In genomic region chr3:158152186-158152585, GRCh38 we compare ENCODE assay signal across 12 cellular contexts. TPM values are rescaled to one million over a fixed set of nuclear protein-coding genes. Genes with fewer than 3 reads are reported as not detected.
DNase-seq lines count a peak whose midpoint lies in the region; ATAC-seq, FAIRE-seq and TF ChIP-seq lines count a peak whose summit lies in the region.
"Had no signal": no experiment of that assay in that cellular context is flagged by ENCODE, and none has a peak within 500 bp of the region (broad histone marks: within the 10 kb centered on the region; RNA-seq: fewer than 3 reads in every experiment).

No MANE protein-coding gene starts in this region.

- no peak overlapping the region for H3K27ac Mint-ChIP-seq in activated naive CD4-positive, alpha-beta T cell treated with anti-CD3 and anti-CD28 coated beads for 36 hours
- H3K27ac Mint-ChIP-seq in activated T-helper 17 cell treated with anti-CD3 and anti-CD28 coated beads, Interleukin-2, amount 50 U/mL, for 72 hours = no peak overlapping the region
- no peak overlapping the region for H3K27ac Mint-ChIP-seq in stimulated activated effector memory CD8-positive, alpha-beta T cell treated with anti-CD3 and anti-CD28 coated beads, Interleukin-12 subunit alpha, Interleukin-12 subunit beta, amount 100 ng/mL, for 72 hours
- H3K27ac Mint-ChIP-seq: activated naive CD8-positive, alpha-beta T cell had no signal

- TF ChIP-seq CTCF in stomach (IDR thresholded peaks at IDR 0.05) = no peak
- TF ChIP-seq CTCF in transverse colon (IDR thresholded peaks at IDR 0.05) = no peak

- TF ChIP-seq POLR2A in stomach (IDR thresholded peaks at IDR 0.05) (no peak), transverse colon (IDR thresholded peaks at IDR 0.05) (no peak)

- intact Hi-C loops in activated naive CD4-positive, alpha-beta T cell treated with anti-CD3 and anti-CD28 coated beads for 36 hours (cut with micrococcal nuclease) = loop anchor here (2.0 kb wide), 1 partner anchor 17 kb away; no protein-coding TSS in a partner anchor
- intact Hi-C loops in stomach (cut with DNase I; ENCODE audit: low total_unique reads) (no loop called here), transverse colon (cut with DNase I; ENCODE audit: low total_unique reads) (no loop called here)

- no peak overlapping the region for H3K4me3 Mint-ChIP-seq in activated naive CD4-positive, alpha-beta T cell treated with anti-CD3 and anti-CD28 coated beads for 36 hours
- no peak overlapping the region for H3K4me3 Mint-ChIP-seq in activated T-helper 17 cell treated with anti-CD3 and anti-CD28 coated beads, Interleukin-2, amount 50 U/mL, for 72 hours
- no peak overlapping the region for H3K4me3 Mint-ChIP-seq in stimulated activated effector memory CD8-positive, alpha-beta T cell treated with anti-CD3 and anti-CD28 coated beads, Interleukin-12 subunit alpha, Interleukin-12 subunit beta, amount 100 ng/mL, for 72 hours
- H3K4me3 Mint-ChIP-seq: activated naive CD8-positive, alpha-beta T cell had no signal

- H3K27me3 ChIP-seq in stomach (no peaks in the 10 kb centered on the region), transverse colon (no peaks in the 10 kb centered on the region)
- H3K27me3 ChIP-seq: tibial nerve had no signal

- H3K9me3 Mint-ChIP-seq in activated naive CD4-positive, alpha-beta T cell treated with anti-CD3 and anti-CD28 coated beads for 36 hours = no peaks in the 10 kb centered on the region
- H3K9me3 Mint-ChIP-seq in activated T-helper 17 cell treated with anti-CD3 and anti-CD28 coated beads, Interleukin-2, amount 50 U/mL, for 72 hours = peaks cover 8% of the 10 kb centered on the region
- H3K9me3 Mint-ChIP-seq in stimulated activated effector memory CD8-positive, alpha-beta T cell treated with anti-CD3 and anti-CD28 coated beads, Interleukin-12 subunit alpha, Interleukin-12 subunit beta, amount 100 ng/mL, for 72 hours = no peaks in the 10 kb centered on the region

- CTCF ChIA-PET in activated naive CD4-positive, alpha-beta T cell treated with anti-CD3 and anti-CD28 coated beads for 36 hours (lab: Charles Lee) = no interaction called here

- H3K4me3 ChIP-seq in stomach (no peak overlapping the region), transverse colon (no peak overlapping the region)
- H3K4me3 ChIP-seq: tibial nerve had no signal

- H3K27ac ChIP-seq in stomach (no peak overlapping the region), transverse colon (no peak overlapping the region)
- H3K27ac ChIP-seq: tibial nerve had no signal

- no peaks in the 10 kb centered on the region for H3K27me3 Mint-ChIP-seq in activated naive CD4-positive, alpha-beta T cell treated with anti-CD3 and anti-CD28 coated beads for 36 hours (ENCODE audit: low read depth)
- H3K27me3 Mint-ChIP-seq in activated T-helper 17 cell treated with anti-CD3 and anti-CD28 coated beads, Interleukin-2, amount 50 U/mL, for 72 hours = no peaks in the 10 kb centered on the region
- H3K27me3 Mint-ChIP-seq: activated naive CD8-positive, alpha-beta T cell had no signal

- in situ Hi-C loops in transverse colon (cut with MboI; ENCODE audit: low pct_ligation_motif_present in 1 of 4, low pct_unique_long_range_greater_than_20kb in 1 of 4, low sequenced_read_pairs in 3 of 4) = no loop called here

- peak; percentile 59 for ATAC-seq in HG02884 (IDR thresholded peaks at IDR 0.05; ENCODE audit: unreplicated experiment)
- peak; percentile 74 for ATAC-seq in activated T-helper 17 cell treated with anti-CD3 and anti-CD28 coated beads, Interleukin-2, amount 50 U/mL, for 72 hours (replicated peaks)
- peak; percentile 91 for ATAC-seq in stimulated activated effector memory CD8-positive, alpha-beta T cell treated with anti-CD3 and anti-CD28 coated beads, Interleukin-12 subunit alpha, Interleukin-12 subunit beta, amount 100 ng/mL, for 72 hours

- 79 to 89% (median 86%) methylated on average over 2 of the region's 2 CpGs for WGBS in stomach, 5 donors
- WGBS in transverse colon (ENCODE audit: low coverage in 1 of 2), 2 donors = 85% methylated on average over 2 of the region's 2 CpGs

- peaks cover 10% of the 10 kb centered on the region for H3K4me1 Mint-ChIP-seq in activated naive CD4-positive, alpha-beta T cell treated with anti-CD3 and anti-CD28 coated beads for 36 hours (ENCODE audit: low read depth)
- H3K4me1 Mint-ChIP-seq in activated T-helper 17 cell treated with anti-CD3 and anti-CD28 coated beads, Interleukin-2, amount 50 U/mL, for 72 hours = peaks cover 10% of the 10 kb centered on the region
- H3K4me1 Mint-ChIP-seq in stimulated activated effector memory CD8-positive, alpha-beta T cell treated with anti-CD3 and anti-CD28 coated beads, Interleukin-12 subunit alpha, Interleukin-12 subunit beta, amount 100 ng/mL, for 72 hours = peaks cover 11% of the 10 kb centered on the region

- DNase-seq in activated naive CD4-positive, alpha-beta T cell treated with anti-CD3 and anti-CD28 coated beads for 36 hours = peak; percentile 4
- DNase-seq in activated naive CD4-positive, alpha-beta T cell treated with anti-CD3 and anti-CD28 coated beads, Interleukin-2, amount 50 U/mL, for 16 hours = no peak
- no peak for DNase-seq in stimulated activated effector memory CD8-positive, alpha-beta T cell treated with anti-CD3 and anti-CD28 coated beads, Interleukin-12 subunit alpha, Interleukin-12 subunit beta, amount 100 ng/mL, for 72 hours (ENCODE audit: low spot score in 2 of 2)
- no peak for DNase-seq in stomach
- DNase-seq in urothelium cell line (ENCODE audit: low spot score) = no peak
- DNase-seq in transverse colon = no peak
- DNase-seq: midbrain had no signal

- TF ChIP-seq EP300 in stomach (IDR thresholded peaks at IDR 0.05) (no peak), transverse colon (IDR thresholded peaks at IDR 0.05; ENCODE audit: low read depth) (no peak)

- H3K36me3 ChIP-seq in stomach = peaks cover 0 to 9% (median 2%) of the 10 kb centered on the region in 4 donors
- no peaks in the 10 kb centered on the region for H3K36me3 ChIP-seq in transverse colon

- no peak for FAIRE-seq in urothelium cell line (lab: Jason Lieb, UNC)

- peaks cover 34% of the 10 kb centered on the region for H3K36me3 Mint-ChIP-seq in activated naive CD4-positive, alpha-beta T cell treated with anti-CD3 and anti-CD28 coated beads for 36 hours (ENCODE audit: low read depth)
- H3K36me3 Mint-ChIP-seq in activated T-helper 17 cell treated with anti-CD3 and anti-CD28 coated beads, Interleukin-2, amount 50 U/mL, for 72 hours (ENCODE audit: low read depth) = peaks cover 27% of the 10 kb centered on the region
- H3K36me3 Mint-ChIP-seq in stimulated activated effector memory CD8-positive, alpha-beta T cell treated with anti-CD3 and anti-CD28 coated beads, Interleukin-12 subunit alpha, Interleukin-12 subunit beta, amount 100 ng/mL, for 72 hours = peaks cover 11% of the 10 kb centered on the region

- H3K4me1 ChIP-seq in stomach (no peaks in the 10 kb centered on the region), transverse colon (peaks cover 0 to 16% (median 0%) of the 10 kb centered on the region in 4 donors)
- H3K4me1 ChIP-seq: tibial nerve had no signal

- no peaks in the 10 kb centered on the region for H3K9me3 ChIP-seq in stomach
- H3K9me3 ChIP-seq in transverse colon = no peaks in the 10 kb centered on the region
- H3K9me3 ChIP-seq: tibial nerve had no signal

RNA-seq across cellular contexts. Expression of gene RSRC1, which starts 42.3 kb away (rescaled TPM):
- 10 to 100 TPM; 48.4 to 50.1 TPM for total RNA-seq in activated naive CD4-positive, alpha-beta T cell treated with anti-CD3 and anti-CD28 coated beads for 36 hours
- total RNA-seq in activated T-helper 17 cell treated with anti-CD3 and anti-CD28 coated beads, Interleukin-2, amount 50 U/mL, for 72 hours = 10 to 100 TPM; 28.2 to 32.4 TPM
- total RNA-seq in stomach (100 to 1,000 TPM in 1 of 5 donors, 10 to 100 TPM in 3, 1 to 10 TPM in 1; 1.7 to 502 (median 12.1) TPM), transverse colon (10 to 100 TPM in 3 of 4 donors, 1 to 10 TPM in 1; 5.6 to 65.1 (median 37.1) TPM)
- polyA plus RNA-seq in stomach = 10 to 100 TPM; 10.4 to 12.1 (median 11.9) TPM

RNA-seq across cellular contexts. Expression of gene SHOX2, which starts 46.0 kb away (rescaled TPM):
- not detected for total RNA-seq in activated naive CD4-positive, alpha-beta T cell treated with anti-CD3 and anti-CD28 coated beads for 36 hours
- not detected for total RNA-seq in activated T-helper 17 cell treated with anti-CD3 and anti-CD28 coated beads, Interleukin-2, amount 50 U/mL, for 72 hours
- under 1 TPM in 1 of 5 donors, not detected in 4; 0.55 TPM for total RNA-seq in stomach
- polyA plus RNA-seq in stomach = under 1 TPM in 1 of 3 donors, not detected in 2; 0.10 TPM
- under 1 TPM in 2 of 4 donors, not detected in 2; 0.16 to 0.27 TPM for total RNA-seq in transverse colon
- total RNA-seq: epithelial cell of proximal tubule had no signal
